1 cellular context compared by ENCODE assay signal in genomic region chr6:97947841-97948240, GRCh38.
TF ChIP-seq lines count a peak whose summit lies in the region.

No MANE protein-coding gene starts in this region.

TF ChIP-seq in HCT116, 20 proteins besides CTCF, POLR2A, EP300 and RAD21 (continued from another document):
- TF ChIP-seq REST (IDR thresholded peaks at IDR 0.05; ENCODE audit: low read depth) (no peak), SIN3A (IDR thresholded peaks at IDR 0.05; ENCODE audit: low read depth) (peak; percentile 49; the same call in 1 of the 2 replicates), ZNF274 (IDR thresholded peaks at IDR 0.05; ENCODE audit: low read depth, low read length) (no peak), FOSL1 (IDR thresholded peaks at IDR 0.05; ENCODE audit: low read depth) (peak; percentile 85)
